ENCODE assay signal across 8 cellular contexts in genomic region chr1:17405898-17406759, GRCh38. TPM values are rescaled to one million over a fixed set of nuclear protein-coding genes. Genes with fewer than 3 reads are reported as not detected.
DNase-seq lines count a peak whose midpoint lies in the region; ATAC-seq and TF ChIP-seq lines count a peak whose summit lies in the region.

No MANE protein-coding gene starts in this region.

- H3K9me3 ChIP-seq in colonic mucosa: no peaks in the 10 kb centered on the region

- no peaks in the 10 kb centered on the region for H3K27me3 ChIP-seq in colonic mucosa

- peak; percentile 12 for DNase-seq in NK-92 treated with Interleukin-12 subunit alpha and Interleukin-12 subunit beta, amount 100 ng/mL, for 24 hours (lab: John Stamatoyannopoulos, UW)
- DNase-seq in NK-92 (lab: John Stamatoyannopoulos, UW; ENCODE audit: unreplicated experiment): no peak
- DNase-seq in M059J (ENCODE audit: low read depth): peak; percentile 66
- DNase-seq in colonic mucosa: peak; percentile 53
- peak; percentile 55 for DNase-seq in left lobe of liver (ENCODE audit: low spot score)
- DNase-seq in stimulated activated CD4-positive, alpha-beta T cell treated with anti-CD3 and anti-CD28 coated beads, TNF-alpha, amount 100 ng/mL, for 24 hours (ENCODE audit: low read depth in 3 of 3): peak; percentile 3 to 31 (median 6)

- H3K9ac ChIP-seq in colonic mucosa (ENCODE audit: low read depth in 2 of 2, low read length in 2 of 2): no peak overlapping the region

- H3K36me3 ChIP-seq in colonic mucosa: no peaks in the 10 kb centered on the region

- H3K27ac ChIP-seq in VCaP: no peak overlapping the region
- H3K27ac ChIP-seq in colonic mucosa: no peak overlapping the region

- no peak overlapping the region for H3K4me3 ChIP-seq in colonic mucosa

- no peaks in the 10 kb centered on the region for H3K4me1 ChIP-seq in colonic mucosa

- peak; percentile 89 for TF ChIP-seq CTCF in VCaP (conservative IDR thresholded peaks at IDR 0.05)
- TF ChIP-seq CTCF in colonic mucosa (IDR thresholded peaks at IDR 0.05): peak; percentile 57

- intact Hi-C loops in colonic mucosa (cut with DNase I): no loop called here

- ATAC-seq in left lobe of liver (peak; percentile 94), GM19035 (IDR thresholded peaks at IDR 0.05; ENCODE audit: unreplicated experiment) (no peak)

RNA-seq across cellular contexts. Expression of gene RCC2, which starts 33.3 kb away (rescaled TPM):
- total RNA-seq in M059J (2014; rRNA removed; shearing (Covaris generic)): 87.4 and 135 TPM in 2 replicates
- total RNA-seq in colonic mucosa: 100 to 1,000 TPM in 1 of 2 donors, 10 to 100 TPM in 1; 69.3 to 121 TPM
- total RNA-seq in left lobe of liver: 8.0 TPM

RNA-seq across cellular contexts. Expression of gene PADI6, which starts 34.1 kb away (rescaled TPM):
- total RNA-seq in M059J (2014; rRNA removed; shearing (Covaris generic)): not detected in 2 replicates
- total RNA-seq in colonic mucosa: not detected
- not detected for total RNA-seq in left lobe of liver
